8 cellular contexts compared by ENCODE assay signal in the genomic region with DNA sequence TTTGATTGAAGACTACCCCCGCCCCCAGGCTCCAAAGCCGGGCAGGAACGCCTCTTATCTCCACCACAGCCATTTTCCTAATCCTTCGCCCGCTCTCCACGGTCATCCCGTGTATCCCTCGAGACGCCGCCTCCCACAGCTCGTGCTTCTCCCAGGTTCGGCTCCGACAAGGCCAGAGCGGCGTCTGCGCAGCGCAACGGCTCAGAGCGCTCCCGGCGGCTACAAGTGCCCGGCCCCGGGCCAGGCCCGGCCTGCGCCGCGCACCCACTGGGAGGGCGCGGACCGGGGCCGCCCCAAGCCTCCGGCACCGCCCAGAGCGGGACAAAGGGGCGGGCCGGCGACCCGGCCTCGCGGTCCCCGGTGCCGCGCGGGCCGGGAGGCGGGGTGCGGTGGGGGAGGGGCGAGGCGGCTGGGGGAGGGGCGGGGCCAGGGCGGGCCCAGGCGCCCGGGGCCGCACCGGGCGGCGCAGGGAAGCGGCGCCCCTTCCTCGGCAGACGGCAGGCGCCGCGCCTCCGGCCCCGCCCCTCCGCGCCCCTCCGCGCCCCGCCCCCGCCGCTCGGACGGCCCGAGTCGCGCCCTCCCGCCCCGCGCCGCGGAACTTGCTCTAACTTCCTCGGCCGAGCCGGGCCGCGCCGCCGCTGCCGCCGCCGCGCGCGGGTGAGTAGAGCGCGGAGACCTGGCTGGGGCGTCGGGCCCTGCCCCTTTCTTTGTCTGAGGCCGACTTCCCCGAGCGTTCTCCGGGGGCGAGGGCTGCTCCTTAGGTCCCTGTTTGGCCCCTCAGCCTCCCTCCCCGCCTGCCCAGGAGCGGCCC.
DNase-seq lines count a peak whose midpoint lies in the region; ATAC-seq lines count a peak whose summit lies in the region.

A gene with protein sequence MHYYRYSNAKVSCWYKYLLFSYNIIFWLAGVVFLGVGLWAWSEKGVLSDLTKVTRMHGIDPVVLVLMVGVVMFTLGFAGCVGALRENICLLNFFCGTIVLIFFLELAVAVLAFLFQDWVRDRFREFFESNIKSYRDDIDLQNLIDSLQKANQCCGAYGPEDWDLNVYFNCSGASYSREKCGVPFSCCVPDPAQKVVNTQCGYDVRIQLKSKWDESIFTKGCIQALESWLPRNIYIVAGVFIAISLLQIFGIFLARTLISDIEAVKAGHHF (plus strand): TSS at position 596 of the 811 bp plus-strand sequence. CDS start 34,924 bp downstream, outside the sequence.

- peak; percentile 69 for ATAC-seq in HG02610 (IDR thresholded peaks at IDR 0.05; ENCODE audit: unreplicated experiment)
- ATAC-seq in central memory CD8-positive, alpha-beta T cell (replicated peaks; ENCODE audit: extremely low read depth, poor library complexity, severe bottlenecking): peak; percentile 64

- H3K9me3 Mint-ChIP-seq in central memory CD8-positive, alpha-beta T cell: no peaks in the 10 kb centered on the region

- H3K27ac Mint-ChIP-seq in central memory CD8-positive, alpha-beta T cell (ENCODE audit: low read depth): peak within 1 kb of the TSS; percentile 92

- peaks cover 11% of the 10 kb centered on the region for H3K36me3 Mint-ChIP-seq in central memory CD8-positive, alpha-beta T cell (ENCODE audit: insufficient read depth)

- no peaks in the 10 kb centered on the region for H3K27me3 Mint-ChIP-seq in central memory CD8-positive, alpha-beta T cell

- peak within 1 kb of the TSS; percentile 96 for H3K4me3 Mint-ChIP-seq in central memory CD8-positive, alpha-beta T cell

- H3K4me1 Mint-ChIP-seq in central memory CD8-positive, alpha-beta T cell: peaks cover 34% of the 10 kb centered on the region

- DNase-seq in NCI-H1436 (lab: John Stamatoyannopoulos, UW): peak; percentile 88
- no peak for DNase-seq in NCI-H1436 treated with DMSO at 0.1 percent for 48 hours (lab: John Stamatoyannopoulos, UW)
- peak; percentile 33 for DNase-seq in NCI-H1105 treated with DMSO at 0.1 percent for 48 hours (lab: John Stamatoyannopoulos, UW)
- DNase-seq in activated CD4-positive, CD25-positive, alpha-beta regulatory T cell (lab: John Stamatoyannopoulos, UW): peak; percentile 39 to 63 (median 51)
- DNase-seq in central memory CD8-positive, alpha-beta T cell (ENCODE audit: low spot score in 2 of 2): peak; percentile 45
- peak; percentile 84 for DNase-seq in iris pigment epithelial cell (ENCODE audit: low read depth)
- DNase-seq in stimulated activated CD4-positive, alpha-beta T cell treated with anti-CD3 and anti-CD28 coated beads, Interleukin-12 subunit alpha, Interleukin-12 subunit beta, amount 100 ng/mL, for 24 hours (ENCODE audit: low read depth in 2 of 2): peak; percentile 58 to 65
